In the genomic region with DNA sequence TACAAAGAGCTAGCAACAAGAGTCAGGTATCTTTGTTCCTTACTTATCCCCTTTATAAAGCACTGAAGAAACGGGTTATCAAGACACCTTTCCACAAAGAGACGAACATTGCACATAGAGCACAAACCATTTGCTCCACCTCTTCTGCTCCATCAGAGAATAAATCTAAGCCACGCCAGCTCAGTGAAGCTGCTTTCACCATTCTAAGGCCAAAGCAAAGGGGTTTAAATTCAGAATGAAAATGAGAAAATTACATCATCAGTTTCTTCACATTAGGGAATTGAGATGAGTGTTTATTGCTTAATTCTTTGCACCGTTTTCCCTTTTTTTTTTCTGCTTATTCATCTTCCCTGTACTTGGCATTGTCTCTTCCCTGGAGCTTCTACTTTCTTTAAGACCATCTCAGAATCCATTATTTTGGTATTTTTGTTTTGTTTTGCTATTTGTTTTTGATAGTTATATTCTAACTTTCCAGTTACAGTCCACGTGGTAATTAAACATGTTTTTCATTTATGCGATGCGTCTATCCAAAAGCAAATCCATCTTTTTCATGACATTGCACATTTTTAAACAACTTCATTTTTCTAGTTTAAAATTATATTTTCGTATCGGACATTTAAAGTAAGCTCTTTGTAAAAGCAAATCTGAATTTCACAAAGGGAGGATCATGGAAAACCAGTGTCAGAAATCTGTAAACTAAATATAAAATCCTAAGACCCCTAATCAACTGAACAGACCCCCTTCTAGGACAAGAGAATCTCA, we compare ENCODE assay signal across 24 cellular contexts. TPM values are rescaled to one million over a fixed set of nuclear protein-coding genes. Genes with fewer than 3 reads are reported as not detected.
"Had no signal": no experiment of that assay in that cellular context is flagged by ENCODE, and none has a peak within 500 bp of the region (broad histone marks: within the 10 kb centered on the region; RNA-seq: fewer than 3 reads in every experiment).

No MANE protein-coding gene starts in this region.

- H3K4me1 Mint-ChIP-seq: brain; central memory CD8-positive, alpha-beta T cell had no signal

- H3K27ac ChIP-seq: PC-9, SK-N-MC had no signal

- H3K36me3 Mint-ChIP-seq: activated naive CD4-positive, alpha-beta T cell treated with anti-CD3 and anti-CD28 coated beads, Interleukin-2, amount 50 U/mL, for 72 hours; brain; T-cell had no signal

- ATAC-seq: activated CD4-positive, CD25-positive, alpha-beta regulatory T cell treated with anti-CD3 and anti-CD28 coated beads, Interleukin-2, amount 50 U/mL, for 24 hours; T-cell had no signal

- H3K4me3 Mint-ChIP-seq: brain; central memory CD8-positive, alpha-beta T cell; T-cell had no signal

- H3K27ac Mint-ChIP-seq: activated naive CD4-positive, alpha-beta T cell treated with anti-CD3 and anti-CD28 coated beads, Interleukin-2, amount 50 U/mL, for 72 hours; brain; T-cell had no signal

- H3K9me3 Mint-ChIP-seq: central memory CD8-positive, alpha-beta T cell had no signal

- DNase-seq: activated CD4-positive, alpha-beta T cell treated with anti-CD3 and anti-CD28 coated beads for 48 hours; activated CD4-positive, alpha-beta T cell treated with anti-CD3 and anti-CD28 coated beads, Interleukin-2, amount 50 U/mL, for 4 hours; activated T-cell treated with anti-CD3 and anti-CD28 coated beads for 4 hours; amygdala; cortex of kidney; Karpas-422; NCI-H1105 treated with DMSO at 0.1 percent for 48 hours; NCI-H1436 treated with DMSO at 0.1 percent for 48 hours; NCI-H187; NCI-H2081; NCI-H510A treated with DMSO at 0.1 percent for 48 hours; NCI-H69; PC-9; SHP77 treated with DMSO at 0.1 percent for 48 hours; T-cell; T-helper 2 cell; T1000 had no signal

- FAIRE-seq: astrocyte had no signal

- H3K4me3 ChIP-seq: PC-9, SK-N-MC had no signal

RNA-seq across cellular contexts. Expression of a gene that starts 1.8 kb away (rescaled TPM):
- total RNA-seq: activated CD8-positive, alpha-beta memory T cell treated with anti-CD3 and anti-CD28 coated beads for 36 hours; activated naive CD4-positive, alpha-beta T cell treated with anti-CD3 and anti-CD28 coated beads, Interleukin-2, amount 50 U/mL, for 72 hours; astrocyte; PC-9; T-cell had no signal

RNA-seq across cellular contexts. Expression of a gene that starts 13.8 kb away (rescaled TPM):
- total RNA-seq: activated CD8-positive, alpha-beta memory T cell treated with anti-CD3 and anti-CD28 coated beads for 36 hours; activated naive CD4-positive, alpha-beta T cell treated with anti-CD3 and anti-CD28 coated beads, Interleukin-2, amount 50 U/mL, for 72 hours; astrocyte; PC-9; T-cell had no signal

RNA-seq across cellular contexts. Expression of a gene that starts 21.1 kb away (rescaled TPM):
- total RNA-seq: activated CD8-positive, alpha-beta memory T cell treated with anti-CD3 and anti-CD28 coated beads for 36 hours; activated naive CD4-positive, alpha-beta T cell treated with anti-CD3 and anti-CD28 coated beads, Interleukin-2, amount 50 U/mL, for 72 hours; astrocyte; PC-9; T-cell had no signal

RNA-seq across cellular contexts. Expression of a gene that starts 58.5 kb away (rescaled TPM):
- total RNA-seq: activated CD8-positive, alpha-beta memory T cell treated with anti-CD3 and anti-CD28 coated beads for 36 hours; activated naive CD4-positive, alpha-beta T cell treated with anti-CD3 and anti-CD28 coated beads, Interleukin-2, amount 50 U/mL, for 72 hours; astrocyte; PC-9; T-cell had no signal
